Comparison of ENCODE assay signal across 1 cellular context in the genomic region with DNA sequence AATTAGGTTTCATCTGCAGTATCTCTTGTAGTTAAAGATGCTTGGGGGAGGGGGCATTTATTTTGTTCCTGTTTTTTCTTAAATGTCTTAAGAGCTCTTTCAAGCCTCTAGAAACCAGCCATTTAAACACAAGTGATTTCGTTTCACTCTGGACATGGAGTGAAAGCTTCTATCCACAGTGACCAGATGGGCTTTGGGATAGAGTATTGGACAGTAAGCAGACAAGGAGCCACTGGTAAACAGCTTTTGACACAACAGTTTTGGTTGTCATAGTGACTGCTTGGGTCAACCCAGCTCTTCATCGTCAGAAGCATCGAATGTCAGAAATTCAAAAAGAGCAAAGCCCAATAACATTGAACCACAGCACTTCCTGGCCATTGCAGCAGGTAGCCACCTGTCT.
TF ChIP-seq lines count a peak whose summit lies in the region.

No MANE protein-coding gene starts in this region.

TF ChIP-seq in H1, 55 proteins besides CTCF, POLR2A, EP300 and RAD21:
- TF ChIP-seq EGR1 (IDR thresholded peaks at IDR 0.05; ENCODE audit: borderline replicate concordance, low read depth, low read length) (no peak), KDM5A (IDR thresholded peaks at IDR 0.05; ENCODE audit: low read length) (no peak), FOSL1 (IDR thresholded peaks at IDR 0.05; ENCODE audit: insufficient read depth, low read depth, low read length) (no peak), GABPA (IDR thresholded peaks at IDR 0.05; ENCODE audit: borderline replicate concordance, insufficient read depth, low read length) (no peak), CHD1 (IDR thresholded peaks at IDR 0.05; ENCODE audit: low read depth, low read length) (no peak), POU5F1 (IDR thresholded peaks at IDR 0.05; ENCODE audit: low read depth, low read length) (no peak), JUN (IDR thresholded peaks at IDR 0.05; ENCODE audit: low read depth, low read length) (no peak), SP2 (IDR thresholded peaks at IDR 0.05; ENCODE audit: low read length) (no peak), SIX5 (IDR thresholded peaks at IDR 0.05; ENCODE audit: low read depth, low read length) (no peak), YY1 (IDR thresholded peaks at IDR 0.05; ENCODE audit: low read depth, low read length) (no peak), NRF1 (IDR thresholded peaks at IDR 0.05; ENCODE audit: low read depth, low read length) (no peak), TCF12 (IDR thresholded peaks at IDR 0.05; ENCODE audit: low read depth, low read length) (no peak), SAP30 (IDR thresholded peaks at IDR 0.05; ENCODE audit: insufficient read depth, insufficient replicate concordance, low read length) (no peak), TBP (IDR thresholded peaks at IDR 0.05; ENCODE audit: low read depth, low read length) (no peak), CREB1 (IDR thresholded peaks at IDR 0.05) (no peak), CBX5 (IDR thresholded peaks at IDR 0.05; ENCODE audit: low read depth, low read length) (no peak), RBBP5 (IDR thresholded peaks at IDR 0.05; ENCODE audit: borderline replicate concordance, low read depth, low read length) (no peak), CEBPB (IDR thresholded peaks at IDR 0.05; ENCODE audit: low read depth, low read length) (no peak)
- TF ChIP-seq, protein P1, sequence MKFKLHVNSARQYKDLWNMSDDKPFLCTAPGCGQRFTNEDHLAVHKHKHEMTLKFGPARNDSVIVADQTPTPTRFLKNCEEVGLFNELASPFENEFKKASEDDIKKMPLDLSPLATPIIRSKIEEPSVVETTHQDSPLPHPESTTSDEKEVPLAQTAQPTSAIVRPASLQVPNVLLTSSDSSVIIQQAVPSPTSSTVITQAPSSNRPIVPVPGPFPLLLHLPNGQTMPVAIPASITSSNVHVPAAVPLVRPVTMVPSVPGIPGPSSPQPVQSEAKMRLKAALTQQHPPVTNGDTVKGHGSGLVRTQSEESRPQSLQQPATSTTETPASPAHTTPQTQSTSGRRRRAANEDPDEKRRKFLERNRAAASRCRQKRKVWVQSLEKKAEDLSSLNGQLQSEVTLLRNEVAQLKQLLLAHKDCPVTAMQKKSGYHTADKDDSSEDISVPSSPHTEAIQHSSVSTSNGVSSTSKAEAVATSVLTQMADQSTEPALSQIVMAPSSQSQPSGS (IDR thresholded peaks at IDR 0.05; ENCODE audit: low read length), result no peak
TF ChIP-seq in H1: peak in this region for 0.
